12 cellular contexts compared by ENCODE assay signal in genomic region chr1:5286244-5286643, GRCh38.
DNase-seq lines count a peak whose midpoint lies in the region; ATAC-seq and TF ChIP-seq lines count a peak whose summit lies in the region.
"Had no signal": no experiment of that assay in that cellular context is flagged by ENCODE, and none has a peak within 500 bp of the region (broad histone marks: within the 10 kb centered on the region; RNA-seq: fewer than 3 reads in every experiment).

No MANE protein-coding gene starts in this region.

- H3K27ac ChIP-seq in RWPE2 (ENCODE audit: poor library complexity, severe bottlenecking) = no peak overlapping the region
- H3K27ac ChIP-seq: neutrophil had no signal

- ATAC-seq in RWPE2 (ENCODE audit: low read depth) (no peak), HG03175 (IDR thresholded peaks at IDR 0.05; ENCODE audit: unreplicated experiment) (no peak), GM18519 (IDR thresholded peaks at IDR 0.05; ENCODE audit: low FRiP score, unreplicated experiment) (no peak)
- ATAC-seq: esophagus mucosa had no signal

- H3K27me3 ChIP-seq in RWPE2 (ENCODE audit: insufficient read depth, poor library complexity, severe bottlenecking) = no peaks in the 10 kb centered on the region
- no peaks in the 10 kb centered on the region for H3K27me3 ChIP-seq in BE2C
- H3K27me3 ChIP-seq: neutrophil had no signal

- TF ChIP-seq CTCF in RWPE2 (IDR thresholded peaks at IDR 0.05; ENCODE audit: poor library complexity, severe bottlenecking) (peak; percentile 19), BE2C (IDR thresholded peaks at IDR 0.05; ENCODE audit: low read depth, low read length) (no peak)

- H3K9me3 ChIP-seq in RWPE2 (ENCODE audit: severe bottlenecking) (no peaks in the 10 kb centered on the region), BE2C (no peaks in the 10 kb centered on the region)
- H3K9me3 ChIP-seq: neutrophil had no signal

- H3K36me3 ChIP-seq in RWPE2 (ENCODE audit: low read depth) (no peaks in the 10 kb centered on the region), BE2C (no peaks in the 10 kb centered on the region)
- H3K36me3 ChIP-seq: neutrophil had no signal

- DNase-seq in DMS53 (lab: John Stamatoyannopoulos, UW) (peak; percentile 8), DMS53 treated with DMSO at 0.1 percent for 48 hours (lab: John Stamatoyannopoulos, UW; ENCODE audit: unreplicated experiment) (no peak), RWPE2 (ENCODE audit: low spot score) (no peak), BE2C (no peak)
- peak; percentile 5 for DNase-seq in activated gamma-delta T cell treated with anti-CD3 and anti-CD28 coated beads, Interleukin-2, amount 50 U/mL, for 16 hours (ENCODE audit: low read depth)
- peak; percentile 11 for DNase-seq in stimulated activated CD8-positive, alpha-beta memory T cell treated with anti-CD3 and anti-CD28 coated beads, Interleukin-12 subunit alpha, Interleukin-12 subunit beta, amount 100 ng/mL, for 24 hours (ENCODE audit: extremely low read depth)
- DNase-seq: 8988T; NK-92 treated with Interleukin-12 subunit alpha and Interleukin-12 subunit beta, amount 100 ng/mL, for 24 hours had no signal

- H3K4me1 ChIP-seq in RWPE2 (ENCODE audit: insufficient read depth, poor library complexity, severe bottlenecking) (no peaks in the 10 kb centered on the region), BE2C (no peaks in the 10 kb centered on the region)

- H3K4me3 ChIP-seq in RWPE2 (ENCODE audit: severe bottlenecking) (no peak overlapping the region), BE2C (ENCODE audit: low read depth, low read length) (no peak overlapping the region)

Comparison
In these comparisons a context has a peak if more than half of its experiments do, and no peak if none do; other contexts are left out.
1. DNase-seq: peak in DMS53 (single experiment), activated gamma-delta T cell treated with anti-CD3 and anti-CD28 coated beads, Interleukin-2, amount 50 U/mL, for 16 hours (single experiment) and stimulated activated CD8-positive, alpha-beta memory T cell treated with anti-CD3 and anti-CD28 coated beads, Interleukin-12 subunit alpha, Interleukin-12 subunit beta, amount 100 ng/mL, for 24 hours (single experiment); none in DMS53 treated with DMSO at 0.1 percent for 48 hours (single experiment), RWPE2 (single experiment) and BE2C (single experiment).